19 cellular contexts compared by ENCODE assay signal in genomic region chr17:65260626-65261025, GRCh38.
A peak's percentile ranks its signal among the peaks of the same experiment; 100 is the strongest.
DNase-seq lines count a peak whose midpoint lies in the region; ATAC-seq and TF ChIP-seq lines count a peak whose summit lies in the region.
"Had no signal": no experiment of that assay in that cellular context is flagged by ENCODE, and none has a peak within 500 bp of the region (broad histone marks: within the 10 kb centered on the region; RNA-seq: fewer than 3 reads in every experiment).

No MANE protein-coding gene starts in this region.

- no peak overlapping the region for H3K4me3 Mint-ChIP-seq in activated naive CD4-positive, alpha-beta T cell treated with anti-CD3 and anti-CD28 coated beads, Interleukin-2, amount 10 ng/mL, durations not matched to agents 7 days and 5 days
- H3K4me3 Mint-ChIP-seq in T-helper 17 cell, result no peak overlapping the region
- H3K4me3 Mint-ChIP-seq in type B pancreatic cell, result no peak overlapping the region
- no peak overlapping the region for H3K4me3 Mint-ChIP-seq in activated CD4-positive, alpha-beta memory T cell treated with anti-CD3 and anti-CD28 coated beads for 36 hours
- H3K4me3 Mint-ChIP-seq: B cell; CD4-positive, CD25-positive, alpha-beta regulatory T cell; CD8-positive, alpha-beta T cell; H9 had no signal

- peak overlapping the region; percentile 1 for H3K27ac Mint-ChIP-seq in activated naive CD4-positive, alpha-beta T cell treated with anti-CD3 and anti-CD28 coated beads, Interleukin-2, amount 10 ng/mL, durations not matched to agents 7 days and 5 days
- H3K27ac Mint-ChIP-seq in activated naive CD4-positive, alpha-beta T cell treated with anti-CD3 and anti-CD28 coated beads, Interleukin-2, amount 50 U/mL, for 72 hours, result no peak overlapping the region
- peak overlapping the region; percentile 74 for H3K27ac Mint-ChIP-seq in T-helper 17 cell
- no peak overlapping the region for H3K27ac Mint-ChIP-seq in type B pancreatic cell
- no peak overlapping the region for H3K27ac Mint-ChIP-seq in activated CD4-positive, alpha-beta memory T cell treated with anti-CD3 and anti-CD28 coated beads for 36 hours
- H3K27ac Mint-ChIP-seq: B cell; CD8-positive, alpha-beta T cell; H9 had no signal

- no peak for ATAC-seq in activated naive CD4-positive, alpha-beta T cell treated with anti-CD3 and anti-CD28 coated beads, Interleukin-2, amount 50 U/mL, for 72 hours
- ATAC-seq in T-helper 17 cell (no peak), GM19023 (IDR thresholded peaks at IDR 0.05; ENCODE audit: unreplicated experiment) (no peak)
- ATAC-seq: CD8-positive, alpha-beta T cell had no signal

- CTCF ChIA-PET in activated naive CD4-positive, alpha-beta T cell treated with anti-CD3 and anti-CD28 coated beads, Interleukin-2, amount 10 ng/mL, durations not matched to agents 7 days and 5 days (lab: Charles Lee), result interaction anchor here (1.9 kb wide), 1 partner anchor 28 kb away, joined by 5 read pairs; no protein-coding TSS in a partner anchor
- CTCF ChIA-PET in activated CD4-positive, alpha-beta memory T cell treated with anti-CD3 and anti-CD28 coated beads for 36 hours (lab: Charles Lee), result interaction anchor here (2.0 kb wide), 1 partner anchor 29 kb away, joined by 6 read pairs; no protein-coding TSS in a partner anchor

- H3K9ac ChIP-seq in neural cell (ENCODE audit: low read length), result no peak overlapping the region
- H3K9ac ChIP-seq: BLaER1, GM23248 had no signal

- H2AFZ ChIP-seq in neural cell (ENCODE audit: low read depth, low read length), result no peak overlapping the region
- H2AFZ ChIP-seq: GM23248 had no signal

- peaks cover 4% of the 10 kb centered on the region for H3K9me3 ChIP-seq in T-helper 17 cell (ENCODE audit: control insufficient read depth, low read length, poor library complexity, severe bottlenecking)
- no peaks in the 10 kb centered on the region for H3K9me3 ChIP-seq in neural cell (ENCODE audit: low read length)
- H3K9me3 ChIP-seq: Caco-2 had no signal

- peaks cover 33% of the 10 kb centered on the region for H3K27me3 Mint-ChIP-seq in activated naive CD4-positive, alpha-beta T cell treated with anti-CD3 and anti-CD28 coated beads, Interleukin-2, amount 10 ng/mL, durations not matched to agents 7 days and 5 days
- H3K27me3 Mint-ChIP-seq in T-helper 17 cell, result no peaks in the 10 kb centered on the region
- H3K27me3 Mint-ChIP-seq in type B pancreatic cell, result no peaks in the 10 kb centered on the region
- H3K27me3 Mint-ChIP-seq in activated CD4-positive, alpha-beta memory T cell treated with anti-CD3 and anti-CD28 coated beads for 36 hours, result peaks cover 6% of the 10 kb centered on the region

- no peak for DNase-seq in activated naive CD4-positive, alpha-beta T cell treated with anti-CD3 and anti-CD28 coated beads, Interleukin-2, amount 10 ng/mL, durations not matched to agents 7 days and 5 days
- DNase-seq in activated naive CD4-positive, alpha-beta T cell treated with anti-CD3 and anti-CD28 coated beads, Interleukin-2, amount 50 U/mL, for 72 hours (ENCODE audit: low spot score in 2 of 2), result no peak
- DNase-seq in T-helper 17 cell (no peak), type B pancreatic cell (ENCODE audit: extremely low spot score, unreplicated experiment) (peak; percentile 58), NCI-H146 (lab: John Stamatoyannopoulos, UW) (no peak)
- no peak for DNase-seq in activated CD4-positive, alpha-beta memory T cell treated with anti-CD3 and anti-CD28 coated beads for 36 hours
- DNase-seq: Caco-2; CD4-positive, CD25-positive, alpha-beta regulatory T cell; CD8-positive, alpha-beta T cell; DMS153; DND-41; GM23248 had no signal

- no peaks in the 10 kb centered on the region for H3K27me3 ChIP-seq in neural cell (ENCODE audit: insufficient read depth, low read depth, low read length)
- H3K27me3 ChIP-seq: BLaER1 had no signal

- no peak overlapping the region for H3K4me2 ChIP-seq in neural cell (ENCODE audit: low read length)
- H3K4me2 ChIP-seq: BLaER1 had no signal

- H3K4me3 ChIP-seq in neural cell (ENCODE audit: low read length), result no peak overlapping the region
- H3K4me3 ChIP-seq: BLaER1, GM23248 had no signal

- no peaks in the 10 kb centered on the region for H3K79me2 ChIP-seq in neural cell (replicated peaks; ENCODE audit: insufficient read depth, low read length)

- no peaks in the 10 kb centered on the region for H4K20me1 ChIP-seq in neural cell (ENCODE audit: insufficient read depth)
- H4K20me1 ChIP-seq: BLaER1 had no signal

- no peak for TF ChIP-seq CTCF in neural cell (IDR thresholded peaks at IDR 0.05; ENCODE audit: poor library complexity, severe bottlenecking)
- TF ChIP-seq CTCF in type B pancreatic cell (conservative IDR thresholded peaks at IDR 0.05), result no peak

- TF ChIP-seq EP300 in neural cell (conservative IDR thresholded peaks at IDR 0.05; ENCODE audit: poor library complexity, severe bottlenecking), result no peak

- H3K27ac ChIP-seq in neural cell (ENCODE audit: low read length), result peak overlapping the region; percentile 11
- H3K27ac ChIP-seq: 22Rv1, BLaER1, C4-2B, GM23248 had no signal

- H3K36me3 Mint-ChIP-seq in activated naive CD4-positive, alpha-beta T cell treated with anti-CD3 and anti-CD28 coated beads, Interleukin-2, amount 10 ng/mL, durations not matched to agents 7 days and 5 days, result peaks cover 2% of the 10 kb centered on the region
- peaks cover 6 to 12% of the 10 kb centered on the region in 2 donors for H3K36me3 Mint-ChIP-seq in activated naive CD4-positive, alpha-beta T cell treated with anti-CD3 and anti-CD28 coated beads, Interleukin-2, amount 50 U/mL, for 72 hours
- H3K36me3 Mint-ChIP-seq in T-helper 17 cell (ENCODE audit: low read depth) (no peaks in the 10 kb centered on the region), type B pancreatic cell (no peaks in the 10 kb centered on the region)
- H3K36me3 Mint-ChIP-seq in activated CD4-positive, alpha-beta memory T cell treated with anti-CD3 and anti-CD28 coated beads for 36 hours, result peaks cover 4% of the 10 kb centered on the region
- H3K36me3 Mint-ChIP-seq: CD4-positive, CD25-positive, alpha-beta regulatory T cell; CD8-positive, alpha-beta T cell had no signal

- H3K9me3 Mint-ChIP-seq in activated naive CD4-positive, alpha-beta T cell treated with anti-CD3 and anti-CD28 coated beads, Interleukin-2, amount 10 ng/mL, durations not matched to agents 7 days and 5 days, result peaks cover 11% of the 10 kb centered on the region
- peaks cover 9 to 12% of the 10 kb centered on the region in 2 donors for H3K9me3 Mint-ChIP-seq in activated naive CD4-positive, alpha-beta T cell treated with anti-CD3 and anti-CD28 coated beads, Interleukin-2, amount 50 U/mL, for 72 hours
- no peaks in the 10 kb centered on the region for H3K9me3 Mint-ChIP-seq in type B pancreatic cell
- H3K9me3 Mint-ChIP-seq in activated CD4-positive, alpha-beta memory T cell treated with anti-CD3 and anti-CD28 coated beads for 36 hours, result peaks cover 9% of the 10 kb centered on the region

- intact Hi-C loops in activated CD4-positive, alpha-beta memory T cell treated with anti-CD3 and anti-CD28 coated beads for 36 hours (cut with micrococcal nuclease), result no loop called here

- H3K36me3 ChIP-seq in neural cell (ENCODE audit: insufficient read depth, low read length), result no peaks in the 10 kb centered on the region
- H3K36me3 ChIP-seq: BLaER1 had no signal

- peaks cover 10% of the 10 kb centered on the region for H3F3A ChIP-seq in neural cell (ENCODE audit: insufficient read depth, low read length, poor library complexity, severe bottlenecking)

- H3K9me2 ChIP-seq in neural cell (ENCODE audit: insufficient read depth, low read length), result no peaks in the 10 kb centered on the region

- TF ChIP-seq RAD21 in neural cell (conservative IDR thresholded peaks at IDR 0.05), result no peak

- peaks cover 30% of the 10 kb centered on the region for H3K4me1 Mint-ChIP-seq in activated naive CD4-positive, alpha-beta T cell treated with anti-CD3 and anti-CD28 coated beads, Interleukin-2, amount 10 ng/mL, durations not matched to agents 7 days and 5 days
- peaks cover 22% of the 10 kb centered on the region for H3K4me1 Mint-ChIP-seq in T-helper 17 cell
- peaks cover 26% of the 10 kb centered on the region for H3K4me1 Mint-ChIP-seq in type B pancreatic cell (ENCODE audit: unreplicated experiment)
- peaks cover 18% of the 10 kb centered on the region for H3K4me1 Mint-ChIP-seq in activated CD4-positive, alpha-beta memory T cell treated with anti-CD3 and anti-CD28 coated beads for 36 hours (ENCODE audit: low read depth)
- H3K4me1 Mint-ChIP-seq: B cell, H9 had no signal

- POLR2A ChIA-PET in activated CD4-positive, alpha-beta memory T cell treated with anti-CD3 and anti-CD28 coated beads for 36 hours (lab: Charles Lee), result no interaction called here

TF ChIP-seq in neural cell, 6 proteins besides CTCF, POLR2A, EP300 and RAD21:
- TF ChIP-seq SMC3 (conservative IDR thresholded peaks at IDR 0.05; ENCODE audit: poor library complexity) (no peak), EZH2 (IDR thresholded peaks at IDR 0.05; ENCODE audit: borderline replicate concordance, insufficient read depth, low read length, poor library complexity, severe bottlenecking) (no peak), POLR2AphosphoS5 (IDR thresholded peaks at IDR 0.05) (no peak), MXI1 (conservative IDR thresholded peaks at IDR 0.05; ENCODE audit: poor library complexity, severe bottlenecking) (no peak), TAF1 (IDR thresholded peaks at IDR 0.05; ENCODE audit: low read depth) (no peak)
- TF ChIP-seq, protein P1, sequence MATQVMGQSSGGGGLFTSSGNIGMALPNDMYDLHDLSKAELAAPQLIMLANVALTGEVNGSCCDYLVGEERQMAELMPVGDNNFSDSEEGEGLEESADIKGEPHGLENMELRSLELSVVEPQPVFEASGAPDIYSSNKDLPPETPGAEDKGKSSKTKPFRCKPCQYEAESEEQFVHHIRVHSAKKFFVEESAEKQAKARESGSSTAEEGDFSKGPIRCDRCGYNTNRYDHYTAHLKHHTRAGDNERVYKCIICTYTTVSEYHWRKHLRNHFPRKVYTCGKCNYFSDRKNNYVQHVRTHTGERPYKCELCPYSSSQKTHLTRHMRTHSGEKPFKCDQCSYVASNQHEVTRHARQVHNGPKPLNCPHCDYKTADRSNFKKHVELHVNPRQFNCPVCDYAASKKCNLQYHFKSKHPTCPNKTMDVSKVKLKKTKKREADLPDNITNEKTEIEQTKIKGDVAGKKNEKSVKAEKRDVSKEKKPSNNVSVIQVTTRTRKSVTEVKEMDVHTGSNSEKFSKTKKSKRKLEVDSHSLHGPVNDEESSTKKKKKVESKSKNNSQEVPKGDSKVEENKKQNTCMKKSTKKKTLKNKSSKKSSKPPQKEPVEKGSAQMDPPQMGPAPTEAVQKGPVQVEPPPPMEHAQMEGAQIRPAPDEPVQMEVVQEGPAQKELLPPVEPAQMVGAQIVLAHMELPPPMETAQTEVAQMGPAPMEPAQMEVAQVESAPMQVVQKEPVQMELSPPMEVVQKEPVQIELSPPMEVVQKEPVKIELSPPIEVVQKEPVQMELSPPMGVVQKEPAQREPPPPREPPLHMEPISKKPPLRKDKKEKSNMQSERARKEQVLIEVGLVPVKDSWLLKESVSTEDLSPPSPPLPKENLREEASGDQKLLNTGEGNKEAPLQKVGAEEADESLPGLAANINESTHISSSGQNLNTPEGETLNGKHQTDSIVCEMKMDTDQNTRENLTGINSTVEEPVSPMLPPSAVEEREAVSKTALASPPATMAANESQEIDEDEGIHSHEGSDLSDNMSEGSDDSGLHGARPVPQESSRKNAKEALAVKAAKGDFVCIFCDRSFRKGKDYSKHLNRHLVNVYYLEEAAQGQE (IDR thresholded peaks at IDR 0.05; ENCODE audit: borderline replicate concordance), result no peak

Comparison
In these comparisons a context has a peak if more than half of its experiments do, and no peak if none do; other contexts are left out.
1. H3K27ac Mint-ChIP-seq: peak in activated naive CD4-positive, alpha-beta T cell treated with anti-CD3 and anti-CD28 coated beads, Interleukin-2, amount 10 ng/mL, durations not matched to agents 7 days and 5 days (single experiment) and T-helper 17 cell (single experiment); none in activated naive CD4-positive, alpha-beta T cell treated with anti-CD3 and anti-CD28 coated beads, Interleukin-2, amount 50 U/mL, for 72 hours (0 of 2), type B pancreatic cell (single experiment) and activated CD4-positive, alpha-beta memory T cell treated with anti-CD3 and anti-CD28 coated beads for 36 hours (single experiment).